17 cellular contexts compared by ENCODE assay signal in genomic region chr20:16111853-16112412, GRCh38.
A peak's percentile ranks its signal among the peaks of the same experiment; 100 is the strongest.
DNase-seq lines count a peak whose midpoint lies in the region; TF ChIP-seq lines count a peak whose summit lies in the region.
"Had no signal": no experiment of that assay in that cellular context is flagged by ENCODE, and none has a peak within 500 bp of the region (broad histone marks: within the 10 kb centered on the region; RNA-seq: fewer than 3 reads in every experiment).

No MANE protein-coding gene starts in this region.

- H3K18ac ChIP-seq in neuronal stem cell (ENCODE audit: low read length), result no peak overlapping the region

- H3K23ac ChIP-seq in neuronal stem cell (ENCODE audit: low read depth, low read length, poor library complexity), result no peak overlapping the region

- H2AK5ac ChIP-seq in neuronal stem cell (ENCODE audit: low read depth, low read length), result no peak overlapping the region

- no peak overlapping the region for H4K91ac ChIP-seq in neuronal stem cell (ENCODE audit: low read depth, low read length, poor library complexity)

- peak overlapping the region in 1 of 11 experiments; percentile 26; a peak in 2 of 22 replicates for H3K27ac ChIP-seq in BLaER1 treated with 17β-estradiol and CSF1 and Interleukin-3, amounts not matched to agents 10 nM and 100 nM
- H3K27ac ChIP-seq in neuronal stem cell (replicated peaks; ENCODE audit: low read length), result no peak overlapping the region
- no peak overlapping the region for H3K27ac ChIP-seq in esophagus muscularis mucosa (replicated peaks in 1 of 4)
- no peak overlapping the region for H3K27ac ChIP-seq in tibial nerve
- H3K27ac ChIP-seq: SJSA1 had no signal

- no peaks in the 10 kb centered on the region for H3K27me3 ChIP-seq in BLaER1 treated with 17β-estradiol and CSF1 and Interleukin-3, amounts not matched to agents 10 nM and 100 nM
- H3K27me3 ChIP-seq in neuronal stem cell (ENCODE audit: control insufficient read depth in 3 of 3, insufficient read depth in 3 of 3, low read depth in 1 of 3, low read length in 3 of 3) (peaks cover 0 to 6% (median 0%) of the 10 kb centered on the region in 3 experiments), esophagus muscularis mucosa (no peaks in the 10 kb centered on the region), tibial nerve (no peaks in the 10 kb centered on the region)
- H3K27me3 ChIP-seq: SJSA1 had no signal

- H2BK15ac ChIP-seq in neuronal stem cell (ENCODE audit: low read length), result no peak overlapping the region

- H4K8ac ChIP-seq in neuronal stem cell (ENCODE audit: low read depth, low read length), result no peak overlapping the region

- no peak overlapping the region for H3K14ac ChIP-seq in neuronal stem cell (ENCODE audit: low read length)

- H3K36me3 ChIP-seq in BLaER1 treated with 17β-estradiol and CSF1 and Interleukin-3, amounts not matched to agents 10 nM and 100 nM, result no peaks in the 10 kb centered on the region
- H3K36me3 ChIP-seq in neuronal stem cell (replicated peaks in 1 of 2; ENCODE audit: control insufficient read depth in 2 of 2, insufficient read depth in 2 of 2, low read length in 2 of 2) (no peaks in the 10 kb centered on the region), esophagus muscularis mucosa (no peaks in the 10 kb centered on the region), tibial nerve (no peaks in the 10 kb centered on the region)
- H3K36me3 ChIP-seq: SJSA1 had no signal

- H2AFZ ChIP-seq in neuronal stem cell (ENCODE audit: low read length), result peak overlapping the region; percentile 50

- H3K79me1 ChIP-seq in neuronal stem cell (ENCODE audit: low read depth, low read length), result no peaks in the 10 kb centered on the region

- no CpG with 5 or more reads among the region's 6 CpGs for WGBS in neuronal stem cell (ENCODE audit: extremely low coverage in 2 of 2, insufficient read length in 2 of 2, insufficient replicate concordance in 1 of 2), 2 donors
- 95% methylated on average over 6 of the region's 6 CpGs for WGBS in esophagus muscularis mucosa
- WGBS in tibial nerve, 2 donors, result 90 to 92% methylated on average over 6 of the region's 6 CpGs

- H3K4ac ChIP-seq in neuronal stem cell (ENCODE audit: low read length), result no peak overlapping the region

- peaks cover 12 to 62% (median 42%) of the 10 kb centered on the region in 10 experiments for H3K4me1 ChIP-seq in BLaER1 treated with 17β-estradiol and CSF1 and Interleukin-3, amounts not matched to agents 10 nM and 100 nM
- H3K4me1 ChIP-seq in neuronal stem cell (ENCODE audit: control insufficient read depth in 2 of 2, insufficient read depth in 1 of 2, low read depth in 1 of 2, low read length in 2 of 2) (peaks cover 6 to 12% of the 10 kb centered on the region in 2 donors), esophagus muscularis mucosa (peaks cover 3 to 8% (median 5%) of the 10 kb centered on the region in 4 donors), tibial nerve (peaks cover 0 to 17% (median 0%) of the 10 kb centered on the region in 4 donors)

- TF ChIP-seq POLR2A in esophagus muscularis mucosa (IDR thresholded peaks at IDR 0.05; ENCODE audit: low read depth) (no peak), tibial nerve (IDR thresholded peaks at IDR 0.05) (no peak)

- H3K4me2 ChIP-seq in BLaER1 treated with 17β-estradiol and CSF1 and Interleukin-3, amounts not matched to agents 10 nM and 100 nM, result peak overlapping the region in 10 of 11 experiments; percentile 2 to 73 (median 60); a peak in 17 of 22 replicates
- H3K4me2 ChIP-seq in neuronal stem cell (ENCODE audit: insufficient read depth, low read length, poor library complexity, severe bottlenecking), result no peak overlapping the region

- H2BK120ac ChIP-seq in neuronal stem cell (ENCODE audit: low read depth, low read length), result no peak overlapping the region

- H2BK12ac ChIP-seq in neuronal stem cell (ENCODE audit: low read length), result no peak overlapping the region

- intact Hi-C loops in esophagus muscularis mucosa (cut with DNase I), result no loop called here

- peak overlapping the region in 1 of 10 experiments; percentile 12; a peak in 2 of 20 replicates for H3K4me3 ChIP-seq in BLaER1 treated with 17β-estradiol and CSF1 and Interleukin-3, amounts not matched to agents 10 nM and 100 nM
- H3K4me3 ChIP-seq in neuronal stem cell (ENCODE audit: low read length in 2 of 2) (no peak overlapping the region), esophagus muscularis mucosa (no peak overlapping the region), tibial nerve (no peak overlapping the region)
- H3K4me3 ChIP-seq: GM12878, SJSA1 had no signal

- TF ChIP-seq EP300 in esophagus muscularis mucosa (IDR thresholded peaks at IDR 0.05), result no peak
- TF ChIP-seq EP300 in tibial nerve (IDR thresholded peaks at IDR 0.05), result no peak

- no peak overlapping the region for H2BK5ac ChIP-seq in neuronal stem cell (ENCODE audit: low read length)

- DNase-seq in NCI-H128 (lab: John Stamatoyannopoulos, UW; ENCODE audit: unreplicated experiment) (peak; percentile 70), NCI-H69 (lab: John Stamatoyannopoulos, UW) (peak; percentile 53), neuronal stem cell (ENCODE audit: low spot score) (no peak), esophagus muscularis mucosa (ENCODE audit: extremely low spot score) (no peak), tibial nerve (ENCODE audit: low spot score in 2 of 2) (no peak)
- no peak for DNase-seq in activated CD8-positive, alpha-beta memory T cell treated with anti-CD3 and anti-CD28 coated beads for 24 hours
- DNase-seq: CD4-positive, alpha-beta memory T cell; H7; HFFc6; KBM-7; NCI-H1092; NCI-H1694; NCI-H2227 treated with DMSO at 0.1 percent for 48 hours; NCI-H524 treated with DMSO at 0.1 percent for 48 hours had no signal

- H3K9me3 ChIP-seq in BLaER1 treated with 17β-estradiol and CSF1 and Interleukin-3, amounts not matched to agents 10 nM and 100 nM (replicated peaks in 1 of 11), result peaks cover 3 to 70% (median 26%) of the 10 kb centered on the region in 11 experiments; a peak in 17 of 22 replicates
- no peaks in the 10 kb centered on the region for H3K9me3 ChIP-seq in neuronal stem cell (replicated peaks in 1 of 2; ENCODE audit: control insufficient read depth in 2 of 2, insufficient read depth in 1 of 2, low read depth in 1 of 2, low read length in 2 of 2)
- H3K9me3 ChIP-seq in esophagus muscularis mucosa, result no peaks in the 10 kb centered on the region
- no peaks in the 10 kb centered on the region for H3K9me3 ChIP-seq in tibial nerve
- H3K9me3 ChIP-seq: SJSA1 had no signal

- no peaks in the 10 kb centered on the region for H4K20me1 ChIP-seq in BLaER1 treated with 17β-estradiol and CSF1 and Interleukin-3, amounts not matched to agents 10 nM and 100 nM

- TF ChIP-seq CTCF in esophagus muscularis mucosa (IDR thresholded peaks at IDR 0.05), result no peak
- TF ChIP-seq CTCF in tibial nerve (IDR thresholded peaks at IDR 0.05), result no peak

- H3K9ac ChIP-seq in BLaER1 treated with 17β-estradiol and CSF1 and Interleukin-3, amounts not matched to agents 10 nM and 100 nM, result no peak overlapping the region
- H3K9ac ChIP-seq in neuronal stem cell (ENCODE audit: low read depth, low read length, poor library complexity), result no peak overlapping the region

Comparison
In these comparisons a context has a peak if more than half of its experiments do, and no peak if none do; other contexts are left out.
1. DNase-seq: peak in NCI-H128 (single experiment) and NCI-H69 (single experiment); none in neuronal stem cell (single experiment), esophagus muscularis mucosa (single experiment), tibial nerve (0 of 2) and activated CD8-positive, alpha-beta memory T cell treated with anti-CD3 and anti-CD28 coated beads for 24 hours (single experiment).